23 cellular contexts compared by ENCODE assay signal in the genomic region with DNA sequence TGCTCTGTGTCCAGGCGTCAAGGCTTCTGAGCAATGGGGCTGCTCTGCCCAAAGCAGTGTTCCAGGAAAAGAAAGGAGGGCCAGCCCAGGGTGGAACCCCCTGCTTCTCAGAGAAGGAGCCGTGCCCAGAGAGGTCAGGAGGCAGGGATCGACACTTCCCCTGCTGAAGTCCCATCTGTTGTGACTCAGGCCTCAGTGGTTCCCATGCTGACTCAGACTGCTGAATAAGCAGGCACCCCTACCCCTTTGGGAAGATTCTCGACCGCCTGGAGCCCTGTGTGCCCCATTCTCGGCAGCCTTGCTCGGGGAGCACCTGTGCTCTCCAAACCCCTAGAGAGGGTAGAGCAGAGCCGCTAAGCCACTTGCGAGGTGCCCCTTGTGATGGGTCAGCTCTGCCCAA. TPM values are rescaled to one million over a fixed set of nuclear protein-coding genes. Genes with fewer than 3 reads are reported as not detected.
A peak's percentile ranks its signal among the peaks of the same experiment; 100 is the strongest.
DNase-seq lines count a peak whose midpoint lies in the region; ATAC-seq and TF ChIP-seq lines count a peak whose summit lies in the region.
"Had no signal": no experiment of that assay in that cellular context is flagged by ENCODE, and none has a peak within 500 bp of the region (broad histone marks: within the 10 kb centered on the region; RNA-seq: fewer than 3 reads in every experiment).

No MANE protein-coding gene starts in this region.

- H3K4me2 ChIP-seq in BLaER1 treated with 17β-estradiol and CSF1 and Interleukin-3, amounts not matched to agents 10 nM and 100 nM = peak overlapping the region in 10 of 11 experiments; percentile 8 to 96 (median 39); a peak in 15 of 22 replicates
- peak overlapping the region; percentile 1 for H3K4me2 ChIP-seq in skeletal muscle satellite cell (ENCODE audit: low read length)

- H3K27me3 ChIP-seq in BLaER1 treated with 17β-estradiol and CSF1 and Interleukin-3, amounts not matched to agents 10 nM and 100 nM = peaks cover 0 to 3% (median 0%) of the 10 kb centered on the region in 11 experiments; a peak in 1 of 22 replicates
- H3K27me3 ChIP-seq in MG63 = no peaks in the 10 kb centered on the region
- H3K27me3 ChIP-seq in skeletal muscle satellite cell (ENCODE audit: control insufficient read depth, insufficient read depth, low read length) = no peaks in the 10 kb centered on the region
- H3K27me3 ChIP-seq: body of pancreas, SJCRH30, uterus had no signal

- H3K27ac ChIP-seq in BLaER1 treated with 17β-estradiol and CSF1 and Interleukin-3, amounts not matched to agents 10 nM and 100 nM = peak overlapping the region in 2 of 11 experiments; percentile 9 to 15; a peak in 2 of 22 replicates
- peak overlapping the region; percentile 93 for H3K27ac ChIP-seq in epithelial cell of prostate
- H3K27ac ChIP-seq: body of pancreas, coronary artery, gastroesophageal sphincter, SJCRH30, stomach, uterus had no signal

- H3K4me3 Mint-ChIP-seq in endothelial cell (ENCODE audit: unreplicated experiment) = no peak overlapping the region
- H3K4me3 Mint-ChIP-seq: activated B cell treated with CpG ODN at 0.5 μM for 24 hours; activated naive CD8-positive, alpha-beta T cell treated with anti-CD3 and anti-CD28 coated beads for 36 hours; CD8-positive, alpha-beta memory T cell; H9; naive thymus-derived CD8-positive, alpha-beta T cell had no signal

- H3K4me3 ChIP-seq in BLaER1 treated with 17β-estradiol and CSF1 and Interleukin-3, amounts not matched to agents 10 nM and 100 nM = no peak overlapping the region
- H3K4me3 ChIP-seq in MG63 (no peak overlapping the region), skeletal muscle satellite cell (ENCODE audit: low read length) (no peak overlapping the region)
- H3K4me3 ChIP-seq: body of pancreas, coronary artery, gastroesophageal sphincter, SJCRH30, stomach, uterus had no signal

- H3K4me1 Mint-ChIP-seq in endothelial cell (ENCODE audit: unreplicated experiment) = peaks cover 10% of the 10 kb centered on the region
- H3K4me1 Mint-ChIP-seq: activated B cell treated with CpG ODN at 0.5 μM for 24 hours; CD8-positive, alpha-beta memory T cell had no signal

- no peak for TF ChIP-seq CTCF in endothelial cell (IDR thresholded peaks at IDR 0.05; ENCODE audit: unreplicated experiment)

- peaks cover 2% of the 10 kb centered on the region for H3K27me3 Mint-ChIP-seq in endothelial cell (ENCODE audit: unreplicated experiment)

- DNase-seq in MG63 = peak; percentile 54
- peak; percentile 55 for DNase-seq in epithelial cell of prostate (ENCODE audit: low read depth, low spot score)
- DNase-seq in mesenteric fat pad (ENCODE audit: low spot score) = no peak
- no peak for DNase-seq in endothelial cell (ENCODE audit: low spot score)
- DNase-seq in activated T-cell treated with anti-CD3 and anti-CD28 coated beads, Interleukin-2, amount 50 U/mL, for 48 hours = no peak
- DNase-seq: activated B cell treated with CpG ODN at 0.5 μM for 24 hours; activated naive CD8-positive, alpha-beta T cell treated with anti-CD3 and anti-CD28 coated beads for 36 hours; body of pancreas; CD8-positive, alpha-beta memory T cell; H9; kidney glomerular epithelial cell; naive thymus-derived CD8-positive, alpha-beta T cell; NCI-H1417 treated with DMSO at 0.1 percent for 48 hours; SJCRH30; stimulated activated CD4-positive, alpha-beta T cell treated with anti-CD3 and anti-CD28 coated beads, Interleukin-2, amount 100 ng/mL, for 48 hours; uterus had no signal

- no peaks in the 10 kb centered on the region for H4K20me1 ChIP-seq in BLaER1 treated with 17β-estradiol and CSF1 and Interleukin-3, amounts not matched to agents 10 nM and 100 nM

- no peak overlapping the region for H3K9ac ChIP-seq in BLaER1 treated with 17β-estradiol and CSF1 and Interleukin-3, amounts not matched to agents 10 nM and 100 nM
- H3K9ac ChIP-seq in skeletal muscle satellite cell (ENCODE audit: low read depth, low read length) = no peak overlapping the region

- ATAC-seq in GM18907 (IDR thresholded peaks at IDR 0.05; ENCODE audit: unreplicated experiment) = no peak
- ATAC-seq: body of pancreas; gastroesophageal sphincter; naive thymus-derived CD8-positive, alpha-beta T cell had no signal

- H3K36me3 ChIP-seq in BLaER1 treated with 17β-estradiol and CSF1 and Interleukin-3, amounts not matched to agents 10 nM and 100 nM = no peaks in the 10 kb centered on the region
- H3K36me3 ChIP-seq in MG63 (no peaks in the 10 kb centered on the region), skeletal muscle satellite cell (ENCODE audit: insufficient read depth, low read length) (no peaks in the 10 kb centered on the region)
- H3K36me3 ChIP-seq: gastroesophageal sphincter, SJCRH30, stomach, uterus had no signal

- H3K9me3 Mint-ChIP-seq in endothelial cell (ENCODE audit: unreplicated experiment) = no peaks in the 10 kb centered on the region
- H3K9me3 Mint-ChIP-seq: activated B cell treated with CpG ODN at 0.5 μM for 24 hours; activated naive CD8-positive, alpha-beta T cell treated with anti-CD3 and anti-CD28 coated beads for 36 hours; CD8-positive, alpha-beta memory T cell; H9; naive thymus-derived CD8-positive, alpha-beta T cell had no signal

- no peaks in the 10 kb centered on the region for H3K36me3 Mint-ChIP-seq in endothelial cell (ENCODE audit: low read depth, unreplicated experiment)
- H3K36me3 Mint-ChIP-seq: activated naive CD8-positive, alpha-beta T cell treated with anti-CD3 and anti-CD28 coated beads for 36 hours; CD8-positive, alpha-beta memory T cell; naive thymus-derived CD8-positive, alpha-beta T cell had no signal

- no peaks in the 10 kb centered on the region for H3K9me3 ChIP-seq in BLaER1 treated with 17β-estradiol and CSF1 and Interleukin-3, amounts not matched to agents 10 nM and 100 nM (replicated peaks in 1 of 11)
- H3K9me3 ChIP-seq in MG63 = no peaks in the 10 kb centered on the region
- H3K9me3 ChIP-seq in skeletal muscle satellite cell (replicated peaks; ENCODE audit: low read length) = no peaks in the 10 kb centered on the region
- H3K9me3 ChIP-seq: body of pancreas, gastroesophageal sphincter, SJCRH30, stomach, uterus had no signal

- H3K27ac Mint-ChIP-seq in endothelial cell (ENCODE audit: unreplicated experiment) = no peak overlapping the region
- H3K27ac Mint-ChIP-seq: activated B cell treated with CpG ODN at 0.5 μM for 24 hours; activated naive CD8-positive, alpha-beta T cell treated with anti-CD3 and anti-CD28 coated beads for 36 hours; CD8-positive, alpha-beta memory T cell; naive thymus-derived CD8-positive, alpha-beta T cell had no signal

- peaks cover 57 to 99% (median 81%) of the 10 kb centered on the region in 10 experiments for H3K4me1 ChIP-seq in BLaER1 treated with 17β-estradiol and CSF1 and Interleukin-3, amounts not matched to agents 10 nM and 100 nM
- peaks cover 44% of the 10 kb centered on the region for H3K4me1 ChIP-seq in skeletal muscle satellite cell (ENCODE audit: control insufficient read depth, insufficient read depth, low read length)
- H3K4me1 ChIP-seq: uterus had no signal

RNA-seq across cellular contexts. Expression of gene PKP1, which starts 23.9 kb away (rescaled TPM):
- not detected in 2 replicates for total RNA-seq in MG63 (2014; rRNA removed; shearing (Covaris generic); ENCODE audit: low replicate concordance)
- total RNA-seq in skeletal muscle satellite cell (2012; rRNA removed) = 0.44 and 1.8 TPM in 2 replicates
- total RNA-seq in mesenteric fat pad (11.5 TPM), endothelial cell (ENCODE audit: unreplicated experiment) (0.64 TPM)
- total RNA-seq: activated B cell treated with CpG ODN at 0.5 μM for 24 hours; CD8-positive, alpha-beta memory T cell; naive thymus-derived CD8-positive, alpha-beta T cell; SJCRH30; T-helper 1 cell treated with Interleukin-12 subunit alpha and Interleukin-12 subunit beta and Interleukin-4 antibody, amounts not matched to agents 30 ng/mL and 1 ng/mL, for 36 hours had no signal

Comparison
In these comparisons a context has a peak if more than half of its experiments do, and no peak if none do; other contexts are left out.
1. DNase-seq: peak in MG63 (single experiment) and epithelial cell of prostate (single experiment); none in mesenteric fat pad (single experiment), endothelial cell (single experiment) and activated T-cell treated with anti-CD3 and anti-CD28 coated beads, Interleukin-2, amount 50 U/mL, for 48 hours (0 of 2).